9 cellular contexts compared by ENCODE assay signal in the genomic region with DNA sequence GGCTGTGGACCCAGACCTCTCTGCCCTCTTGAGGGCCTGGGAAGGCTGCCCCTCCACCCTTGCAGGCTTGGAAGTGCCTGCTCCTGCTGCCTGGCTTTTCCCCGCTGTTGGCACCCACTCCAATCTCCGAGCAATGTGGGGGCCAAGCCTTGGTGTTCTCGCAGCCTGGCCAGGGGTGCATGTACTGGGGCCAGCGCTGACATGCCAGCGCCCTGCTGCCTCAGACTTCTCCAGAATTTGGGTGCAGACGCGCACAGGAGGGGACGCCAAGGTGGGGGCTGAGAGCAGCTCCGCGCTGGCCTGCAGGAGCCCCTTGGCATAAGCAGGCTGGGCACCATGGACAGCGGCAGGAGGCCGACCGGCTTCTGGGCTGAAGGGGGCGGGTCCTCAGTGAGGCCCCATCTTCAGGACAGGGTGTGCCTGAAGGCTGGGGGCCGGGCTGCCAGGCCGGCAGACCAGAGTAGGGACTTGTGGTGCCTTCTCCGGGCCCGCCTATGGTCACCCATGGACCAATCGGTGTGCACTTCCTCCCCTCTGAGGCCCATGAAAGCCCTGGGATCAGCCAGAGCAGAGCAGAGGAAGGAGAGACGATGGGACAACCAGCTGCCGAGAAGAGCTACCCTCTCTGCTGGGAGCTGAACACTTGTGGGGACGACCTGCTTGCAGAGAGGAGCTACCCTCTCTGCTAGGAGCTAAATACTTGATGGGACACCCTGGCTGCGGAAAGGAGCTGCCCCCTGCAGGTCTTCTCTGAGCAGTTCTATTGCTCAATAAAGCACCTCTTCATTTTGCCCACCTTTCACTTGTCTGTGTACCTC.
DNase-seq lines count a peak whose midpoint lies in the region; ATAC-seq and TF ChIP-seq lines count a peak whose summit lies in the region.
"Had no signal": no experiment of that assay in that cellular context is flagged by ENCODE, and none has a peak within 500 bp of the region (broad histone marks: within the 10 kb centered on the region; RNA-seq: fewer than 3 reads in every experiment).

No MANE protein-coding gene starts in this region.

- no peaks in the 10 kb centered on the region for H3K9me3 ChIP-seq in prostate gland

- H3K27ac ChIP-seq in prostate gland: no peak overlapping the region

- no peak overlapping the region for H3K27ac Mint-ChIP-seq in activated CD4-positive, alpha-beta T cell treated with anti-CD3 and anti-CD28 coated beads, Interleukin-2, amount 10 ng/mL, durations not matched to agents 24 days and 14 days
- H3K27ac Mint-ChIP-seq in progenitor cell of endocrine pancreas: no peak overlapping the region
- H3K27ac Mint-ChIP-seq: CD4-positive, CD25-positive, alpha-beta regulatory T cell had no signal

- no peaks in the 10 kb centered on the region for H3K4me1 ChIP-seq in prostate gland (replicated peaks)

- no peak overlapping the region for H3K4me3 ChIP-seq in prostate gland

- ATAC-seq in HG03378 (IDR thresholded peaks at IDR 0.05; ENCODE audit: unreplicated experiment): no peak

- no peak overlapping the region for H3K4me3 Mint-ChIP-seq in activated CD4-positive, alpha-beta T cell treated with anti-CD3 and anti-CD28 coated beads, Interleukin-2, amount 10 ng/mL, durations not matched to agents 24 days and 14 days
- no peak overlapping the region for H3K4me3 Mint-ChIP-seq in progenitor cell of endocrine pancreas (ENCODE audit: low read depth)
- H3K4me3 Mint-ChIP-seq: CD4-positive, CD25-positive, alpha-beta regulatory T cell had no signal

- WGBS in prostate gland: 1% methylated on average over 12 of the region's 23 CpGs

- no peaks in the 10 kb centered on the region for H3K9me3 Mint-ChIP-seq in activated CD4-positive, alpha-beta T cell treated with anti-CD3 and anti-CD28 coated beads, Interleukin-2, amount 10 ng/mL, durations not matched to agents 24 days and 14 days
- peaks cover 17% of the 10 kb centered on the region for H3K9me3 Mint-ChIP-seq in progenitor cell of endocrine pancreas (ENCODE audit: low read depth)
- H3K9me3 Mint-ChIP-seq: CD4-positive, CD25-positive, alpha-beta regulatory T cell had no signal

- TF ChIP-seq CTCF in progenitor cell of endocrine pancreas (IDR thresholded peaks at IDR 0.05; ENCODE audit: unreplicated experiment) (peak; percentile 38), prostate gland (IDR thresholded peaks at IDR 0.05) (no peak)

- H3K4me1 Mint-ChIP-seq in activated CD4-positive, alpha-beta T cell treated with anti-CD3 and anti-CD28 coated beads, Interleukin-2, amount 10 ng/mL, durations not matched to agents 24 days and 14 days: no peaks in the 10 kb centered on the region
- H3K4me1 Mint-ChIP-seq in progenitor cell of endocrine pancreas (ENCODE audit: low read depth): peaks cover 2% of the 10 kb centered on the region
- H3K4me1 Mint-ChIP-seq: CD4-positive, CD25-positive, alpha-beta regulatory T cell had no signal

- no peak for TF ChIP-seq POLR2A in prostate gland (IDR thresholded peaks at IDR 0.05)

- intact Hi-C loops in activated CD4-positive, alpha-beta T cell treated with anti-CD3 and anti-CD28 coated beads, Interleukin-2, amount 10 ng/mL, durations not matched to agents 24 days and 14 days (cut with micrococcal nuclease): no loop called here
- intact Hi-C loops in prostate gland (cut with DNase I): no loop called here

- H3K36me3 ChIP-seq in prostate gland: no peaks in the 10 kb centered on the region

- H3K27me3 ChIP-seq in prostate gland (replicated peaks; ENCODE audit: insufficient read depth): no peaks in the 10 kb centered on the region

- H3K27me3 Mint-ChIP-seq in activated CD4-positive, alpha-beta T cell treated with anti-CD3 and anti-CD28 coated beads, Interleukin-2, amount 10 ng/mL, durations not matched to agents 24 days and 14 days: no peaks in the 10 kb centered on the region
- no peaks in the 10 kb centered on the region for H3K27me3 Mint-ChIP-seq in progenitor cell of endocrine pancreas

- peak; percentile 57 for DNase-seq in activated CD4-positive, alpha-beta T cell treated with anti-CD3 and anti-CD28 coated beads, Interleukin-2, amount 10 ng/mL, durations not matched to agents 24 days and 14 days
- no peak for DNase-seq in activated CD4-positive, alpha-beta T cell treated with anti-CD3 and anti-CD28 coated beads, Interleukin-2, amount 50 U/mL, for 1 hour
- DNase-seq in RPMI7951 (ENCODE audit: low read depth) (peak; percentile 24), globus pallidus (ENCODE audit: low spot score) (peak; percentile 5), progenitor cell of endocrine pancreas (ENCODE audit: low spot score, unreplicated experiment) (peak; percentile 80), prostate gland (ENCODE audit: low spot score) (no peak)
- no peak for DNase-seq in stimulated activated naive CD4-positive, alpha-beta T cell treated with Interleukin-2 at 50 U/mL for 16 hours (lab: John Stamatoyannopoulos, UW)

- H3K36me3 Mint-ChIP-seq in activated CD4-positive, alpha-beta T cell treated with anti-CD3 and anti-CD28 coated beads, Interleukin-2, amount 10 ng/mL, durations not matched to agents 24 days and 14 days (ENCODE audit: low read depth): no peaks in the 10 kb centered on the region
- no peaks in the 10 kb centered on the region for H3K36me3 Mint-ChIP-seq in progenitor cell of endocrine pancreas (ENCODE audit: insufficient read depth)
- H3K36me3 Mint-ChIP-seq: CD4-positive, CD25-positive, alpha-beta regulatory T cell had no signal

Comparison
In these comparisons a context has a peak if more than half of its experiments do, and no peak if none do; other contexts are left out.
1. DNase-seq: peak in activated CD4-positive, alpha-beta T cell treated with anti-CD3 and anti-CD28 coated beads, Interleukin-2, amount 10 ng/mL, durations not matched to agents 24 days and 14 days (single experiment), RPMI7951 (single experiment), globus pallidus (single experiment) and progenitor cell of endocrine pancreas (single experiment); none in activated CD4-positive, alpha-beta T cell treated with anti-CD3 and anti-CD28 coated beads, Interleukin-2, amount 50 U/mL, for 1 hour (single experiment), stimulated activated naive CD4-positive, alpha-beta T cell treated with Interleukin-2 at 50 U/mL for 16 hours (single experiment) and prostate gland (single experiment).